In the genomic region with DNA sequence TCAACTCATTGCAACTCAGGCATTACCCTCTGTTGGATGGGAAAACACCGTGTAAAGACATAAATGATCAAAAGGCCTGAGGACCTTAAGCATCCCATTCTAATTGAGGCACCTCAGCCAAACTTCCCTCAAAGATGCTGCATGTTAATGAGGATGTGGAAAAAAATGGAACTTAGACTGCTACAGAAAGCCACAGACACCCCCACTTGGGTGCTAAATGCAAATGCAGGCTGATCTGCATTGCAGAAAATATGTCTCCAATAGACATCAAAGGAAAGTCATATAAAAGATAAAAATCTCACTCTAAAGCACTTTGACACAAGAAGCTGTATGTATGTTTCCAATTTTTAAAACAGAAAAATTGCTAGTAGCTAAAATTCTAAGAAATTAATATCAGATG, we compare ENCODE assay signal across 13 cellular contexts.
A peak's percentile ranks its signal among the peaks of the same experiment; 100 is the strongest.
DNase-seq lines count a peak whose midpoint lies in the region; ATAC-seq and TF ChIP-seq lines count a peak whose summit lies in the region.
"Had no signal": no experiment of that assay in that cellular context is flagged by ENCODE, and none has a peak within 500 bp of the region (broad histone marks: within the 10 kb centered on the region; RNA-seq: fewer than 3 reads in every experiment).

No MANE protein-coding gene starts in this region.

- DNase-seq in NCI-H524 (lab: John Stamatoyannopoulos, UW), result peak; percentile 17 to 69
- DNase-seq in body of pancreas, result no peak
- no peak for DNase-seq in heart right ventricle
- no peak for DNase-seq in erythroblast (lab: John Stamatoyannopoulos, UW)
- no peak for DNase-seq in stimulated activated CD4-positive, alpha-beta T cell treated with anti-CD3 and anti-CD28 coated beads, Interleukin-2, amount 100 ng/mL, for 48 hours
- DNase-seq: activated naive CD4-positive, alpha-beta T cell treated with anti-CD3 and anti-CD28 coated beads for 36 hours; effector CD8-positive, alpha-beta T cell; SHP77; stimulated activated CD4-positive, alpha-beta T cell treated with anti-CD3 and anti-CD28 coated beads, Interleukin-2, amount 100 ng/mL, for 24 hours had no signal

- H3K27ac ChIP-seq in 22Rv1 (no peak overlapping the region), body of pancreas (no peak overlapping the region), heart right ventricle (no peak overlapping the region)
- H3K27ac ChIP-seq: breast epithelium had no signal

- H3K9me3 ChIP-seq in body of pancreas, result no peaks in the 10 kb centered on the region
- no peaks in the 10 kb centered on the region for H3K9me3 ChIP-seq in heart right ventricle
- H3K9me3 ChIP-seq: breast epithelium had no signal

- intact Hi-C loops in body of pancreas (cut with DNase I), result no loop called here
- intact Hi-C loops in heart right ventricle (cut with DNase I), result no loop called here

- no peak for TF ChIP-seq POLR2A in body of pancreas (IDR thresholded peaks at IDR 0.05)
- TF ChIP-seq POLR2A in erythroblast (IDR thresholded peaks at IDR 0.05; ENCODE audit: low read length), result no peak

- WGBS in body of pancreas, 2 donors, result 74 to 92% methylated on average over 1 of the region's 1 CpG
- 60 to 61% methylated on average over 1 of the region's 1 CpG for WGBS in heart right ventricle, 2 donors

- H3K4me1 ChIP-seq in body of pancreas, result no peaks in the 10 kb centered on the region
- H3K4me1 ChIP-seq in heart right ventricle, result no peaks in the 10 kb centered on the region
- H3K4me1 ChIP-seq: breast epithelium had no signal

- TF ChIP-seq CTCF in 22Rv1 (IDR thresholded peaks at IDR 0.05) (0 out of 2 replicates have a peak, but pooled peaks have one; percentile 7), GM12872 (IDR thresholded peaks at IDR 0.05; ENCODE audit: insufficient read depth, low read depth, low read length) (0 out of 3 replicates have a peak, but pooled peaks have one; percentile 12), body of pancreas (IDR thresholded peaks at IDR 0.05) (peak in 2 of 7 experiments; percentile 8 to 9), heart right ventricle (IDR thresholded peaks at IDR 0.05) (no peak)

- no peaks in the 10 kb centered on the region for H3K27me3 ChIP-seq in body of pancreas
- no peaks in the 10 kb centered on the region for H3K27me3 ChIP-seq in heart right ventricle
- H3K27me3 ChIP-seq: breast epithelium had no signal

- no peaks in the 10 kb centered on the region for H3K36me3 ChIP-seq in body of pancreas (replicated peaks in 1 of 2; ENCODE audit: insufficient read depth in 1 of 2, low read depth in 2 of 2)
- H3K36me3 ChIP-seq in heart right ventricle, result no peaks in the 10 kb centered on the region
- H3K36me3 ChIP-seq: breast epithelium had no signal

- peak; percentile 56 for ATAC-seq in HG02798 (IDR thresholded peaks at IDR 0.05; ENCODE audit: poor library complexity, unreplicated experiment)
- no peak for ATAC-seq in body of pancreas
- ATAC-seq in heart right ventricle, result no peak

- H3K4me3 ChIP-seq in body of pancreas, result no peak overlapping the region
- no peak overlapping the region for H3K4me3 ChIP-seq in heart right ventricle
- H3K4me3 ChIP-seq: breast epithelium had no signal

Comparison
In these comparisons a context has a peak if more than half of its experiments do, and no peak if none do; other contexts are left out.
1. CTCF ChIP-seq: peak in 22Rv1 (single experiment) and GM12872 (single experiment); none in heart right ventricle (0 of 9).
2. DNase-seq: peak in NCI-H524 (2 of 2); none in body of pancreas (0 of 4), heart right ventricle (0 of 2), erythroblast (0 of 2) and stimulated activated CD4-positive, alpha-beta T cell treated with anti-CD3 and anti-CD28 coated beads, Interleukin-2, amount 100 ng/mL, for 48 hours (0 of 2).